Comparison of ENCODE assay signal across 22 cellular contexts in the genomic region with DNA sequence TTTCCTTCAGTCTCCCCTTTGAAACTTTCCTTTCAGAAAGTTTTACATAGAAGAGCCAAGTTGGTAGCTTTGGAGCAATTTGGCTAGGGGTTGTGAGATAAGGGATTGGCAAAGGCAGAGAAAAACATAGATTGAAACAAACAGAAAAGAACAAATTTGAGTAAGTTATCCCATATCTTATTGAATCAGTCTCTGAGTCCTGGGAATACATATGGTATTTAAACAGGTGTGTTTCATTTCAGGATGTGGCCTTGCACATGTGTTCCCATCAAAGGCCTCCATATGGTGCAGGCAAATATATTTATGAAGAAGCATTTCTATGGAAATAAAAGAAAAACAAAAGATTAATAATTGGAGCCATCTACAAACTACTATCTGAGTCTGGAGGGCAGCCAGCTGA.
"Had no signal": no experiment of that assay in that cellular context is flagged by ENCODE, and none has a peak within 500 bp of the region (broad histone marks: within the 10 kb centered on the region; RNA-seq: fewer than 3 reads in every experiment).

No MANE protein-coding gene starts in this region.

- H3K4me3 Mint-ChIP-seq: mesothelial cell of epicardium; naive B cell; natural killer cell; nephron progenitor cell; stimulated activated naive B cell treated with anti-CD40 and anti-IgM and Interleukin-4, amounts not matched to agents 10 μg/mL and 1 μg/mL and 100 μg/mL, for 72 hours had no signal

- H3K27me3 Mint-ChIP-seq: naive B cell; stimulated activated naive B cell treated with anti-CD40 and anti-IgM and Interleukin-4, amounts not matched to agents 10 μg/mL and 1 μg/mL and 100 μg/mL, for 72 hours had no signal

- H3K36me3 ChIP-seq: heart right ventricle, left ventricle myocardium inferior, right atrium auricular region, right lobe of liver, suprapubic skin, thoracic aorta, tibial artery, upper lobe of right lung had no signal

- H3K4me1 ChIP-seq: heart right ventricle, left ventricle myocardium inferior, parathyroid adenoma, right atrium auricular region, right lobe of liver, suprapubic skin, upper lobe of right lung had no signal

- H3K79me2 ChIP-seq: hepatocyte, parathyroid adenoma had no signal

- H3K27ac Mint-ChIP-seq: mesothelial cell of epicardium; naive B cell; natural killer cell; nephron progenitor cell; stimulated activated naive B cell treated with anti-CD40 and anti-IgM and Interleukin-4, amounts not matched to agents 10 μg/mL and 1 μg/mL and 100 μg/mL, for 72 hours had no signal

- H3K36me3 Mint-ChIP-seq: mesothelial cell of epicardium; naive B cell; stimulated activated naive B cell treated with anti-CD40 and anti-IgM and Interleukin-4, amounts not matched to agents 10 μg/mL and 1 μg/mL and 100 μg/mL, for 72 hours had no signal

- H3K27me3 ChIP-seq: heart right ventricle, hepatocyte, right atrium auricular region, right lobe of liver, suprapubic skin, tibial artery, upper lobe of right lung had no signal

- H3K4me1 Mint-ChIP-seq: mesothelial cell of epicardium; naive B cell; natural killer cell; stimulated activated naive B cell treated with anti-CD40 and anti-IgM and Interleukin-4, amounts not matched to agents 10 μg/mL and 1 μg/mL and 100 μg/mL, for 72 hours had no signal

- H3K9ac ChIP-seq: parathyroid adenoma had no signal

- H3K4me2 ChIP-seq: hepatocyte, smooth muscle cell had no signal

- H3K9me3 ChIP-seq: heart right ventricle, left ventricle myocardium inferior, right atrium auricular region, right lobe of liver, suprapubic skin, thoracic aorta, tibial artery, upper lobe of right lung had no signal

- H2AFZ ChIP-seq: hepatocyte, parathyroid adenoma had no signal

- H3K27ac ChIP-seq: heart right ventricle, hepatocyte, left ventricle myocardium inferior, parathyroid adenoma, right atrium auricular region, right lobe of liver, suprapubic skin, thoracic aorta, tibial artery, upper lobe of right lung had no signal

- DNase-seq: heart right ventricle; islet precursor cell; left ventricle myocardium inferior; naive B cell; natural killer cell; nephron progenitor cell; right lobe of liver; stimulated activated CD4-positive, alpha-beta T cell treated with anti-CD3 and anti-CD28 coated beads, Interleukin-1b, Interleukin-23, amount 100 ng/mL, for 48 hours; stimulated activated CD4-positive, alpha-beta T cell treated with anti-CD3 and anti-CD28 coated beads, Interleukin-4, amount 100 ng/mL, for 1 hour; stimulated activated naive B cell treated with anti-CD40 and anti-IgM and Interleukin-4, amounts not matched to agents 10 μg/mL and 1 μg/mL and 100 μg/mL, for 72 hours; stimulated activated naive CD8-positive, alpha-beta T cell treated with anti-CD3 and anti-CD28 coated beads, Interleukin-15, Interleukin-2, amounts not matched to agents 100 U/mL and 50 U/mL, for 24 hours; tibial artery; trophoblast cell; upper lobe of right lung had no signal

- H3K4me3 ChIP-seq: heart right ventricle, hepatocyte, left ventricle myocardium inferior, lung, right atrium auricular region, right lobe of liver, smooth muscle cell, suprapubic skin, thoracic aorta, tibial artery, upper lobe of right lung had no signal

- H3K9me3 Mint-ChIP-seq: mesothelial cell of epicardium, nephron progenitor cell had no signal

- ATAC-seq: heart right ventricle; natural killer cell; right lobe of liver; stimulated activated naive B cell treated with anti-CD40 and anti-IgM and Interleukin-4, amounts not matched to agents 10 μg/mL and 1 μg/mL and 100 μg/mL, for 72 hours; stimulated activated naive CD8-positive, alpha-beta T cell treated with anti-CD3 and anti-CD28 coated beads, Interleukin-15, Interleukin-2, amounts not matched to agents 100 U/mL and 50 U/mL, for 24 hours; upper lobe of right lung had no signal
